ENCODE assay signal across 11 cellular contexts in genomic region chr2:104033399-104033798, GRCh38.
DNase-seq lines count a peak whose midpoint lies in the region; ATAC-seq and TF ChIP-seq lines count a peak whose summit lies in the region.
"Had no signal": no experiment of that assay in that cellular context is flagged by ENCODE, and none has a peak within 500 bp of the region (broad histone marks: within the 10 kb centered on the region; RNA-seq: fewer than 3 reads in every experiment).

No MANE protein-coding gene starts in this region.

- H3K27me3 ChIP-seq in PC-3 (ENCODE audit: low read length) (0 out of 2 replicates have a peak, but pooled peaks cover 6% of the 10 kb centered on the region), kidney epithelial cell (ENCODE audit: control insufficient read depth, insufficient read depth, low read length) (no peaks in the 10 kb centered on the region), heart left ventricle (peaks cover 0 to 3% (median 0%) of the 10 kb centered on the region in 9 donors)
- no peaks in the 10 kb centered on the region for H3K27me3 ChIP-seq in CD4-positive, alpha-beta T cell (ENCODE audit: control insufficient read depth, insufficient read depth, low read length)

- no TSS peak for BruUV-seq in PC-3 (replicated peaks; lab: Mats Ljungman, UMichigan)

- POLR2A ChIA-PET in PC-3 (lab: Charles Lee; ENCODE audit: unreplicated experiment), result no interaction called here
- POLR2A ChIA-PET in CD4-positive, alpha-beta T cell (lab: Charles Lee), result no interaction called here

- no peak for DNase-seq in AG10803 (ENCODE audit: low read depth)
- peak; percentile 36 for DNase-seq in PC-3
- no peak for DNase-seq in kidney epithelial cell (ENCODE audit: low read depth)
- DNase-seq in CD4-positive, alpha-beta T cell, result no peak
- no peak for DNase-seq in heart left ventricle
- DNase-seq in activated CD4-positive, alpha-beta T cell treated with anti-CD3 and anti-CD28 coated beads, Interleukin-2, amount 10 ng/mL, durations not matched to agents 24 days and 14 days, result no peak
- DNase-seq in NCI-H146 treated with DMSO at 0.1 percent for 48 hours (lab: John Stamatoyannopoulos, UW; ENCODE audit: unreplicated experiment), result no peak
- DNase-seq: activated B cell treated with CpG ODN at 0.5 μM for 24 hours, DMS79 treated with DMSO at 0.1 percent for 48 hours, NCI-H1694 treated with DMSO at 0.1 percent for 48 hours had no signal

- no peak overlapping the region for H3K4me3 Mint-ChIP-seq in CD4-positive, alpha-beta T cell
- H3K4me3 Mint-ChIP-seq in activated CD4-positive, alpha-beta T cell treated with anti-CD3 and anti-CD28 coated beads, Interleukin-2, amount 10 ng/mL, durations not matched to agents 24 days and 14 days, result no peak overlapping the region
- H3K4me3 Mint-ChIP-seq: activated B cell treated with CpG ODN at 0.5 μM for 24 hours had no signal

- H3K4me3 ChIP-seq in AG10803 (ENCODE audit: low read length) (no peak overlapping the region), PC-3 (ENCODE audit: low read length) (no peak overlapping the region), kidney epithelial cell (ENCODE audit: low read depth, low read length) (no peak overlapping the region), heart left ventricle (no peak overlapping the region)

- intact Hi-C loops in PC-3 (cut with micrococcal nuclease) (loop anchor here (2.0 to 10.0 kb wide), 2 partner anchors 839 to 911 kb away; no protein-coding TSS in a partner anchor), heart left ventricle (cut with DNase I) (loop anchor here in 1 of 10 donors (10.0 kb wide), 1 partner anchor 841 kb away; no protein-coding TSS in a partner anchor)
- intact Hi-C loops in CD4-positive, alpha-beta T cell (cut with DNase I, micrococcal nuclease), result loop anchor here in 1 of 2 experiments (1.0 kb wide), 1 partner anchor 21 kb away; no protein-coding TSS in a partner anchor
- intact Hi-C loops in activated CD4-positive, alpha-beta T cell treated with anti-CD3 and anti-CD28 coated beads, Interleukin-2, amount 10 ng/mL, durations not matched to agents 24 days and 14 days (cut with micrococcal nuclease), result no loop called here

- H3K4me1 Mint-ChIP-seq in CD4-positive, alpha-beta T cell (ENCODE audit: low read depth), result no peaks in the 10 kb centered on the region
- no peaks in the 10 kb centered on the region for H3K4me1 Mint-ChIP-seq in activated CD4-positive, alpha-beta T cell treated with anti-CD3 and anti-CD28 coated beads, Interleukin-2, amount 10 ng/mL, durations not matched to agents 24 days and 14 days
- H3K4me1 Mint-ChIP-seq: activated B cell treated with CpG ODN at 0.5 μM for 24 hours had no signal

- peak; percentile 26 for TF ChIP-seq CTCF in AG10803 (conservative IDR thresholded peaks at IDR 0.05; ENCODE audit: low read length)
- TF ChIP-seq CTCF in GM12874 (IDR thresholded peaks at IDR 0.05; ENCODE audit: insufficient read depth, low read depth, low read length), result 0 out of 2 replicates have a peak, but pooled peaks have one; percentile 13
- TF ChIP-seq CTCF in PC-3 (conservative IDR thresholded peaks at IDR 0.05; ENCODE audit: low read depth, low read length), result peak; percentile 68
- TF ChIP-seq CTCF in kidney epithelial cell (IDR thresholded peaks at IDR 0.05; ENCODE audit: insufficient read depth, low read length, poor library complexity, severe bottlenecking), result peak; percentile 58
- TF ChIP-seq CTCF in CD4-positive, alpha-beta T cell (IDR thresholded peaks at IDR 0.05), result no peak
- peak in 5 of 12 donors; percentile 22 to 44 (median 26) for TF ChIP-seq CTCF in heart left ventricle (IDR thresholded peaks at IDR 0.05)

- H3K36me3 Mint-ChIP-seq in CD4-positive, alpha-beta T cell (ENCODE audit: low read depth), result no peaks in the 10 kb centered on the region
- H3K36me3 Mint-ChIP-seq in activated CD4-positive, alpha-beta T cell treated with anti-CD3 and anti-CD28 coated beads, Interleukin-2, amount 10 ng/mL, durations not matched to agents 24 days and 14 days (ENCODE audit: low read depth), result no peaks in the 10 kb centered on the region

- H3K9me3 ChIP-seq in PC-3 (ENCODE audit: low read length) (no peaks in the 10 kb centered on the region), heart left ventricle (no peaks in the 10 kb centered on the region)
- H3K9me3 ChIP-seq in CD4-positive, alpha-beta T cell (ENCODE audit: control insufficient read depth, low read length), result no peaks in the 10 kb centered on the region

- CTCF ChIA-PET in PC-3 (lab: Charles Lee), result interaction anchor here (0.6 kb wide), 1 partner anchor 338 kb away, joined by 3 read pairs; no protein-coding TSS in a partner anchor
- CTCF ChIA-PET in CD4-positive, alpha-beta T cell (lab: Charles Lee), result interaction anchor here (1.5 kb wide), 1 partner anchor 19 kb away, joined by 3 read pairs; no protein-coding TSS in a partner anchor

- H3K9me2 ChIP-seq in PC-3 (replicated peaks; ENCODE audit: low read length), result no peaks in the 10 kb centered on the region

- H3K36me3 ChIP-seq in PC-3 (ENCODE audit: low read depth, low read length) (no peaks in the 10 kb centered on the region), kidney epithelial cell (ENCODE audit: control insufficient read depth, insufficient read depth, low read length) (no peaks in the 10 kb centered on the region), heart left ventricle (no peaks in the 10 kb centered on the region)

- H2AFZ ChIP-seq in PC-3 (ENCODE audit: low read length), result no peak overlapping the region

- H3K9me3 Mint-ChIP-seq in CD4-positive, alpha-beta T cell, result peaks cover 6% of the 10 kb centered on the region
- no peaks in the 10 kb centered on the region for H3K9me3 Mint-ChIP-seq in activated CD4-positive, alpha-beta T cell treated with anti-CD3 and anti-CD28 coated beads, Interleukin-2, amount 10 ng/mL, durations not matched to agents 24 days and 14 days
- H3K9me3 Mint-ChIP-seq: activated B cell treated with CpG ODN at 0.5 μM for 24 hours had no signal

- H3K27me3 Mint-ChIP-seq in CD4-positive, alpha-beta T cell, result no peaks in the 10 kb centered on the region
- no peaks in the 10 kb centered on the region for H3K27me3 Mint-ChIP-seq in activated CD4-positive, alpha-beta T cell treated with anti-CD3 and anti-CD28 coated beads, Interleukin-2, amount 10 ng/mL, durations not matched to agents 24 days and 14 days
- H3K27me3 Mint-ChIP-seq: activated B cell treated with CpG ODN at 0.5 μM for 24 hours had no signal

- no peaks in the 10 kb centered on the region for H3F3A ChIP-seq in PC-3 (ENCODE audit: low read length, unreplicated experiment)

- ATAC-seq in PC-3 (no peak), heart left ventricle (no peak)
- no peak for ATAC-seq in CD4-positive, alpha-beta T cell (ENCODE audit: poor library complexity)

- no peak overlapping the region for H3K9ac ChIP-seq in PC-3 (ENCODE audit: low read length)

- H3K4me1 ChIP-seq in PC-3 (ENCODE audit: insufficient read depth, low read length) (no peaks in the 10 kb centered on the region), heart left ventricle (no peaks in the 10 kb centered on the region)

- no peak for TF ChIP-seq POLR2A in heart left ventricle (IDR thresholded peaks at IDR 0.05)

- H3K27ac ChIP-seq in PC-3 (ENCODE audit: low read length) (no peak overlapping the region), heart left ventricle (no peak overlapping the region)
- H3K27ac ChIP-seq in CD4-positive, alpha-beta T cell (ENCODE audit: low read depth, low read length), result no peak overlapping the region

- WGBS in heart left ventricle, 4 donors, result 40 to 50% (median 45%) methylated on average over 3 of the region's 3 CpGs

- no peak overlapping the region for H3K4me2 ChIP-seq in PC-3 (ENCODE audit: low read length)

- H4K20me1 ChIP-seq in PC-3 (ENCODE audit: low read length), result no peaks in the 10 kb centered on the region

- no peaks in the 10 kb centered on the region for H3K79me2 ChIP-seq in PC-3 (ENCODE audit: low read length)

- no peak overlapping the region for H3K27ac Mint-ChIP-seq in CD4-positive, alpha-beta T cell
- H3K27ac Mint-ChIP-seq in activated CD4-positive, alpha-beta T cell treated with anti-CD3 and anti-CD28 coated beads, Interleukin-2, amount 10 ng/mL, durations not matched to agents 24 days and 14 days, result no peak overlapping the region
- H3K27ac Mint-ChIP-seq: activated B cell treated with CpG ODN at 0.5 μM for 24 hours had no signal
